ENCODE assay signal across 25 cellular contexts in genomic region chr11:124817036-124817435, GRCh38.
"Had no signal": no experiment of that assay in that cellular context is flagged by ENCODE, and none has a peak within 500 bp of the region (broad histone marks: within the 10 kb centered on the region; RNA-seq: fewer than 3 reads in every experiment).

No MANE protein-coding gene starts in this region.

- H3K4me3 ChIP-seq: ascending aorta, body of pancreas, SJSA1 had no signal

- H3K27me3 ChIP-seq: ascending aorta, body of pancreas, SJSA1 had no signal

- H3K36me3 ChIP-seq: ascending aorta, SJSA1 had no signal

- H3K4me1 ChIP-seq: ascending aorta, body of pancreas, SJSA1 had no signal

- ATAC-seq: activated CD8-positive, alpha-beta T cell treated with anti-CD3 and anti-CD28 coated beads, Interleukin-2, amount 10 ng/mL, durations not matched to agents 7 days and 5 days; activated naive CD4-positive, alpha-beta T cell treated with anti-CD3 and anti-CD28 coated beads, Interleukin-2, amount 50 U/mL, for 72 hours; activated naive CD8-positive, alpha-beta T cell treated with anti-CD3 and anti-CD28 coated beads, Interleukin-2, amount 50 U/mL, for 24 hours; body of pancreas; SK-N-SH treated with all-trans-retinoic acid at 6 μM for 48 hours; WTC11 had no signal

- H3K27ac ChIP-seq: ascending aorta, body of pancreas, SJSA1 had no signal

- DNase-seq: activated CD4-positive, alpha-beta T cell treated with anti-CD3 and anti-CD28 coated beads for 48 hours; activated CD4-positive, alpha-beta T cell treated with anti-CD3 and anti-CD28 coated beads, Interleukin-2, amount 50 U/mL, for 4 hours; activated CD4-positive, CD25-positive, alpha-beta regulatory T cell treated with anti-CD3 and anti-CD28 coated beads, Interleukin-2, amount 50 U/mL, for 72 hours; activated CD8-positive, alpha-beta memory T cell treated with anti-CD3 and anti-CD28 coated beads, Interleukin-2, amount 50 U/mL, for 48 hours; activated CD8-positive, alpha-beta T cell treated with anti-CD3 and anti-CD28 coated beads, Interleukin-2, amount 10 ng/mL, durations not matched to agents 7 days and 5 days; activated effector memory CD4-positive, alpha-beta T cell treated with Interleukin-2 at 50 U/mL for 16 hours; activated naive CD4-positive, alpha-beta T cell; activated naive CD8-positive, alpha-beta T cell treated with anti-CD3 and anti-CD28 coated beads, Interleukin-2, amount 50 U/mL, for 24 hours; activated T-cell treated with anti-CD3 and anti-CD28 coated beads, Interleukin-2, amount 50 U/mL, for 24 hours; amniotic stem cell; body of pancreas; MM.1S; NCI-H1105 treated with DMSO at 0.1 percent for 48 hours; NCI-H1436 treated with DMSO at 0.1 percent for 48 hours; NCI-H187; NCI-H2081; NCI-H510A treated with DMSO at 0.1 percent for 48 hours; NCI-H69; SHP77; T-helper 9 cell had no signal

- H3K9me3 ChIP-seq: ascending aorta, body of pancreas, SJSA1 had no signal
